Comparison of ENCODE assay signal across 9 cellular contexts in the genomic region with DNA sequence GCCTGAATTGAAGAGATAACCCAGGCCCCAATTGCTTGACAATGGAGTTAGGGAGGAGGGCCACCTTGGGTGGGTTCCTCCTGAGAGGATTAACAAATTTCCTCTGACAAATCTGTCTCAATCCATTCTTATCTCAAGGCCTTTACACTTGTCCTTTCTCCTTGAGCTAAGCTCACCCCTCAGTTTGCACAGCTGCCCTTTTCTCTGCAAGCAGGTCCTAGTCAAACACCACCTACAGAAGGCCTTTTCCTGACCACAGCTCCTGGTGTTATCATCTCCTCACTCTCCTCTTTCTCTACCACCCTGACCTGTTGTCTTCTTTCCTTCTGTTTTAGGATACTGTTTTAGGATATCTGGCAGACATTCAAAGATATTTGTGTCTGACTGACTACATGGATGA. TPM values are rescaled to one million over a fixed set of nuclear protein-coding genes. Genes with fewer than 3 reads are reported as not detected.
"Had no signal": no experiment of that assay in that cellular context is flagged by ENCODE, and none has a peak within 500 bp of the region (broad histone marks: within the 10 kb centered on the region; RNA-seq: fewer than 3 reads in every experiment).

No MANE protein-coding gene starts in this region.

- H3K4me3 ChIP-seq: GM12878 had no signal

- ATAC-seq: GM12878 had no signal

- DNase-seq: GDM1, GF-D8 had no signal

- FAIRE-seq: G401.6, GM12878, GM12891, GM12892, GM18507, GM19239 had no signal

RNA-seq across cellular contexts. Expression of a gene that starts 26.4 kb away (rescaled TPM):
- total RNA-seq: G401, GM12878 had no signal
- polyA plus RNA-seq: GM12878 had no signal
